In genomic region chr20:56855693-56856092, GRCh38 we compare ENCODE assay signal across 6 cellular contexts.
"Had no signal": no experiment of that assay in that cellular context is flagged by ENCODE, and none has a peak within 500 bp of the region (broad histone marks: within the 10 kb centered on the region; RNA-seq: fewer than 3 reads in every experiment).

No MANE protein-coding gene starts in this region.

- H2AFZ ChIP-seq: GM23338 had no signal

- H3K4me3 ChIP-seq: GM23338 had no signal

- H3K27ac ChIP-seq: HL-60 had no signal

- DNase-seq: H9, HCEC 1CT, KBM-7 had no signal

- H3K4me2 ChIP-seq: GM23338 had no signal

- ATAC-seq: GM23338, HepG2 had no signal
